In genomic region chr2:9610781-9611548, GRCh38 we compare ENCODE assay signal across 2 cellular contexts.
TF ChIP-seq lines count a peak whose summit lies in the region.

No MANE protein-coding gene starts in this region.

TF ChIP-seq in SK-N-SH, 30 proteins besides CTCF, POLR2A, EP300 and RAD21:
- TF ChIP-seq REST (IDR thresholded peaks at IDR 0.05; ENCODE audit: low read depth, low read length) (no peak), TEAD4 (IDR thresholded peaks at IDR 0.05; ENCODE audit: borderline replicate concordance, insufficient read depth) (no peak), EZH2phosphoT487 (IDR thresholded peaks at IDR 0.05; ENCODE audit: borderline replicate concordance, low read depth) (no peak), RXRA (IDR thresholded peaks at IDR 0.05; ENCODE audit: borderline replicate concordance, low read depth) (no peak), ELF1 (IDR thresholded peaks at IDR 0.05) (no peak), GABPA (IDR thresholded peaks at IDR 0.05; ENCODE audit: low read depth) (no peak), FOSL2 (IDR thresholded peaks at IDR 0.05; ENCODE audit: borderline replicate concordance, low read depth) (no peak), GATA2 (CRISPR knock-in tag; IDR thresholded peaks at IDR 0.05) (no peak), SIN3A (IDR thresholded peaks at IDR 0.05; ENCODE audit: borderline replicate concordance, low read depth, low read length) (no peak), FOXJ3 (CRISPR knock-in tag; IDR thresholded peaks at IDR 0.05) (no peak), RFX5 (IDR thresholded peaks at IDR 0.05; ENCODE audit: low read length) (no peak), MAX (IDR thresholded peaks at IDR 0.05; ENCODE audit: low read depth) (no peak), MXI1 (IDR thresholded peaks at IDR 0.05; ENCODE audit: low read depth, low read length) (no peak), NRF1 (IDR thresholded peaks at IDR 0.05; ENCODE audit: low read depth, low read length) (no peak), CHD2 (IDR thresholded peaks at IDR 0.05; ENCODE audit: low read length, partially characterized antibody) (no peak), NFIC (IDR thresholded peaks at IDR 0.05; ENCODE audit: borderline replicate concordance) (no peak), JUND (IDR thresholded peaks at IDR 0.05) (no peak), TCF12 (IDR thresholded peaks at IDR 0.05) (no peak), PBX3 (IDR thresholded peaks at IDR 0.05) (no peak)

TF ChIP-seq in SK-N-SH treated with all-trans-retinoic acid at 6 μM for 48 hours, 23 proteins besides CTCF, POLR2A, EP300 and RAD21 (continued from another document):
- TF ChIP-seq POU6F1 (CRISPR knock-in tag; IDR thresholded peaks at IDR 0.05; ENCODE audit: borderline replicate concordance, low read depth) (no peak), RARB (CRISPR knock-in tag; IDR thresholded peaks at IDR 0.05) (no peak), CSDC2 (CRISPR knock-in tag; IDR thresholded peaks at IDR 0.05) (no peak), ZFP30 (CRISPR knock-in tag; IDR thresholded peaks at IDR 0.05) (no peak), ESRRG (CRISPR knock-in tag; IDR thresholded peaks at IDR 0.05) (no peak), ARNTL (CRISPR knock-in tag; IDR thresholded peaks at IDR 0.05; ENCODE audit: borderline replicate concordance, low read depth) (no peak), ZFP3 (CRISPR knock-in tag; IDR thresholded peaks at IDR 0.05) (no peak), TOX (CRISPR knock-in tag; IDR thresholded peaks at IDR 0.05; ENCODE audit: borderline replicate concordance) (no peak), CSRNP3 (CRISPR knock-in tag; IDR thresholded peaks at IDR 0.05) (no peak), ISL1 (CRISPR knock-in tag; IDR thresholded peaks at IDR 0.05) (no peak)
